Comparison of ENCODE assay signal across 22 cellular contexts in genomic region chr4:83873996-83874395, GRCh38.
"Had no signal": no experiment of that assay in that cellular context is flagged by ENCODE, and none has a peak within 500 bp of the region (broad histone marks: within the 10 kb centered on the region; RNA-seq: fewer than 3 reads in every experiment).

No MANE protein-coding gene starts in this region.

- DNase-seq: colonic mucosa; cortex of kidney; effector CD8-positive, alpha-beta T cell; effector memory CD8-positive, alpha-beta T cell; endodermal cell; foreskin keratinocyte; gastrocnemius medialis; glutamatergic neuron; head of caudate nucleus; heart right ventricle; hippocampal formation; left cardiac atrium; left lung; left ventricle myocardium superior; lower lobe of right lung; mesenchymal stem cell; mucosa of descending colon; naive B cell had no signal

- H3K27ac ChIP-seq: colonic mucosa, esophagus muscularis mucosa, foreskin keratinocyte, gastrocnemius medialis, heart right ventricle, left lung, lower lobe of right lung had no signal

- FAIRE-seq: endometrium, islet of Langerhans, keratinocyte had no signal
